In genomic region chr5:16456103-16456832, GRCh38 we compare ENCODE assay signal across 8 cellular contexts. TPM values are rescaled to one million over a fixed set of nuclear protein-coding genes. Genes with fewer than 3 reads are reported as not detected.
DNase-seq lines count a peak whose midpoint lies in the region; ATAC-seq and TF ChIP-seq lines count a peak whose summit lies in the region.

No MANE protein-coding gene starts in this region.

- no peak overlapping the region for H2AFZ ChIP-seq in neural progenitor cell (replicated peaks)

- no peaks in the 10 kb centered on the region for H3K4me1 ChIP-seq in neural progenitor cell

- TF ChIP-seq CTCF in fibroblast of the aortic adventitia (IDR thresholded peaks at IDR 0.05; ENCODE audit: insufficient read depth, low read length) (peak; percentile 58), neural progenitor cell (IDR thresholded peaks at IDR 0.05) (peak; percentile 84)

- H3K79me2 ChIP-seq in neural progenitor cell (ENCODE audit: low read depth): peaks cover 17% of the 10 kb centered on the region

- H3K9ac ChIP-seq in neural progenitor cell: no peak overlapping the region

- H3K4me1 Mint-ChIP-seq in activated CD4-positive, alpha-beta memory T cell treated with anti-CD3 and anti-CD28 coated beads, Interleukin-2, amount 10 ng/mL, durations not matched to agents 7 days and 5 days: peaks cover 51% of the 10 kb centered on the region
- no peaks in the 10 kb centered on the region for H3K4me1 Mint-ChIP-seq in neural progenitor cell

- H3K4me3 ChIP-seq in fibroblast of the aortic adventitia (ENCODE audit: low read depth, low read length): no peak overlapping the region
- H3K4me3 ChIP-seq in neural progenitor cell: no peak overlapping the region

- peaks cover 75% of the 10 kb centered on the region for H3K36me3 Mint-ChIP-seq in activated CD4-positive, alpha-beta memory T cell treated with anti-CD3 and anti-CD28 coated beads, Interleukin-2, amount 10 ng/mL, durations not matched to agents 7 days and 5 days (ENCODE audit: low read depth)
- peaks cover 14% of the 10 kb centered on the region for H3K36me3 Mint-ChIP-seq in neural progenitor cell

- no peaks in the 10 kb centered on the region for H3K9me3 ChIP-seq in neural progenitor cell (ENCODE audit: low read depth)

- CTCF ChIA-PET in activated CD4-positive, alpha-beta memory T cell treated with anti-CD3 and anti-CD28 coated beads, Interleukin-2, amount 10 ng/mL, durations not matched to agents 7 days and 5 days (lab: Charles Lee): interaction anchor here (0.8 to 4.6 kb wide), 11 partner anchors 9 to 295 kb away, joined by 3 to 48 read pairs (median 4); partner anchors contain the start of genes RETREG1 and ZNF622

- no peaks in the 10 kb centered on the region for H3F3A ChIP-seq in neural progenitor cell (ENCODE audit: low read depth)

- H3K4me2 ChIP-seq in neural progenitor cell: no peak overlapping the region

- DNase-seq in DMS114 treated with DMSO at 0.1 percent for 48 hours (lab: John Stamatoyannopoulos, UW; ENCODE audit: unreplicated experiment) (peak; percentile 43), NCI-H446 treated with DMSO at 0.1 percent for 48 hours (lab: John Stamatoyannopoulos, UW) (peak; percentile 58), fibroblast of the aortic adventitia (ENCODE audit: low read depth) (peak; percentile 88), neural progenitor cell (ENCODE audit: low spot score) (peak; percentile 83), GOT3 (lab: John Stamatoyannopoulos, UW) (no peak)
- peak; percentile 49 for DNase-seq in activated CD4-positive, alpha-beta memory T cell treated with anti-CD3 and anti-CD28 coated beads, Interleukin-2, amount 10 ng/mL, durations not matched to agents 7 days and 5 days

- no peak overlapping the region for H3K27ac ChIP-seq in neural progenitor cell

- ATAC-seq in GM19372 (IDR thresholded peaks at IDR 0.05; ENCODE audit: low read depth, unreplicated experiment) (peak; percentile 70), HG03439 (IDR thresholded peaks at IDR 0.05; ENCODE audit: unreplicated experiment) (peak; percentile 62)

- peak overlapping the region; percentile 80 for H3K27ac Mint-ChIP-seq in activated CD4-positive, alpha-beta memory T cell treated with anti-CD3 and anti-CD28 coated beads, Interleukin-2, amount 10 ng/mL, durations not matched to agents 7 days and 5 days
- no peak overlapping the region for H3K27ac Mint-ChIP-seq in neural progenitor cell

- H4K20me1 ChIP-seq in neural progenitor cell (ENCODE audit: low read depth): no peaks in the 10 kb centered on the region

- H3K27me3 ChIP-seq in neural progenitor cell: no peaks in the 10 kb centered on the region

- peak overlapping the region; percentile 28 for H3K4me3 Mint-ChIP-seq in activated CD4-positive, alpha-beta memory T cell treated with anti-CD3 and anti-CD28 coated beads, Interleukin-2, amount 10 ng/mL, durations not matched to agents 7 days and 5 days
- H3K4me3 Mint-ChIP-seq in neural progenitor cell: no peak overlapping the region

- H3K36me3 ChIP-seq in neural progenitor cell: peaks cover 11% of the 10 kb centered on the region

- POLR2A ChIA-PET in activated CD4-positive, alpha-beta memory T cell treated with anti-CD3 and anti-CD28 coated beads, Interleukin-2, amount 10 ng/mL, durations not matched to agents 7 days and 5 days (lab: Charles Lee): interaction anchor here (0.9 to 2.0 kb wide), 4 partner anchors 9 to 11 kb away, joined by 5 to 10 read pairs (median 6); partner anchors contain the start of gene ZNF622

- H3K9me3 Mint-ChIP-seq in activated CD4-positive, alpha-beta memory T cell treated with anti-CD3 and anti-CD28 coated beads, Interleukin-2, amount 10 ng/mL, durations not matched to agents 7 days and 5 days: no peaks in the 10 kb centered on the region
- H3K9me3 Mint-ChIP-seq in neural progenitor cell: no peaks in the 10 kb centered on the region

- H3K27me3 Mint-ChIP-seq in activated CD4-positive, alpha-beta memory T cell treated with anti-CD3 and anti-CD28 coated beads, Interleukin-2, amount 10 ng/mL, durations not matched to agents 7 days and 5 days: no peaks in the 10 kb centered on the region
- no peaks in the 10 kb centered on the region for H3K27me3 Mint-ChIP-seq in neural progenitor cell (ENCODE audit: insufficient read depth, low read depth)

RNA-seq across cellular contexts. Expression of gene ZNF622, which starts 9.3 kb away (rescaled TPM):
- total RNA-seq in activated CD4-positive, alpha-beta memory T cell treated with anti-CD3 and anti-CD28 coated beads, Interleukin-2, amount 10 ng/mL, durations not matched to agents 7 days and 5 days: 10 to 100 TPM; 36.0 to 38.1 TPM
- total RNA-seq in fibroblast of the aortic adventitia (ENCODE audit: low replicate concordance): 30.8 and 77.8 TPM in 2 replicates
- total RNA-seq in neural progenitor cell (ENCODE audit: low replicate concordance): 14.6 and 21.8 TPM in 2 replicates
